9 cellular contexts compared by ENCODE assay signal in genomic region chr16:29029168-29029994, GRCh38. TPM values are rescaled to one million over a fixed set of nuclear protein-coding genes. Genes with fewer than 3 reads are reported as not detected.
DNase-seq lines count a peak whose midpoint lies in the region; ATAC-seq and TF ChIP-seq lines count a peak whose summit lies in the region.
"Had no signal": no experiment of that assay in that cellular context is flagged by ENCODE, and none has a peak within 500 bp of the region (broad histone marks: within the 10 kb centered on the region; RNA-seq: fewer than 3 reads in every experiment).

No MANE protein-coding gene starts in this region.

- H3K36me3 Mint-ChIP-seq in CD4-positive, CD25-positive, alpha-beta regulatory T cell = no peaks in the 10 kb centered on the region

- peak overlapping the region; percentile 44 to 76 (median 65) for H3K27ac Mint-ChIP-seq in CD4-positive, CD25-positive, alpha-beta regulatory T cell

- no peaks in the 10 kb centered on the region for H3K27me3 Mint-ChIP-seq in CD4-positive, CD25-positive, alpha-beta regulatory T cell

- TF ChIP-seq CTCF in epithelial cell of proximal tubule (conservative IDR thresholded peaks at IDR 0.05; ENCODE audit: low read depth, low read length) = no peak

- H3K36me3 ChIP-seq in CD4-positive, CD25-positive, alpha-beta regulatory T cell (ENCODE audit: control insufficient read depth, insufficient read depth, low read length) = no peaks in the 10 kb centered on the region

- H3K4me3 Mint-ChIP-seq in CD4-positive, CD25-positive, alpha-beta regulatory T cell = peak overlapping the region in 1 of 4 donors; percentile 28

- no peak overlapping the region for H3K4me3 ChIP-seq in CD4-positive, CD25-positive, alpha-beta regulatory T cell (ENCODE audit: low read depth, low read length)
- no peak overlapping the region for H3K4me3 ChIP-seq in epithelial cell of proximal tubule (ENCODE audit: low read depth, low read length)

- no peaks in the 10 kb centered on the region for H3K27me3 ChIP-seq in CD4-positive, CD25-positive, alpha-beta regulatory T cell (ENCODE audit: control insufficient read depth, insufficient read depth, low read length)

- H3K4me1 Mint-ChIP-seq in CD4-positive, CD25-positive, alpha-beta regulatory T cell = peaks cover 0 to 36% (median 15%) of the 10 kb centered on the region in 4 donors

- no peaks in the 10 kb centered on the region for H3K9me3 Mint-ChIP-seq in CD4-positive, CD25-positive, alpha-beta regulatory T cell

- ATAC-seq in CD4-positive, CD25-positive, alpha-beta regulatory T cell (ENCODE audit: low read depth in 2 of 2) = peak; percentile 93 to 94
- ATAC-seq in HG03045 (IDR thresholded peaks at IDR 0.05; ENCODE audit: unreplicated experiment) = no peak
- ATAC-seq in GM21717 (IDR thresholded peaks at IDR 0.05; ENCODE audit: unreplicated experiment) = no peak
- ATAC-seq: left colon had no signal

- no peak overlapping the region for H3K27ac ChIP-seq in CD4-positive, CD25-positive, alpha-beta regulatory T cell (ENCODE audit: insufficient read depth, low read length, poor library complexity, severe bottlenecking)

- no peaks in the 10 kb centered on the region for H3K9me3 ChIP-seq in CD4-positive, CD25-positive, alpha-beta regulatory T cell (ENCODE audit: control insufficient read depth in 2 of 2, low read length in 2 of 2)

- H3K4me1 ChIP-seq in CD4-positive, CD25-positive, alpha-beta regulatory T cell (ENCODE audit: control insufficient read depth, insufficient read depth, low read length, poor library complexity, severe bottlenecking) = peaks cover 25% of the 10 kb centered on the region

- peak in 2 of 3 donors; percentile 21 to 66 for DNase-seq in CD4-positive, CD25-positive, alpha-beta regulatory T cell
- peak; percentile 87 for DNase-seq in LHCN-M2 (ENCODE audit: low read depth)
- peak; percentile 66 for DNase-seq in activated CD8-positive, alpha-beta memory T cell treated with anti-CD3 and anti-CD28 coated beads for 1 hour (ENCODE audit: extremely low read depth in 1 of 2, low read depth in 1 of 2)
- peak; percentile 76 for DNase-seq in epithelial cell of proximal tubule (ENCODE audit: low read depth)
- DNase-seq in stimulated activated CD4-positive, alpha-beta T cell treated with anti-CD3 and anti-CD28 coated beads, Interleukin-12 subunit alpha, Interleukin-12 subunit beta, amount 100 ng/mL, for 4 hours = peak; percentile 86
- DNase-seq in middle frontal gyrus (ENCODE audit: extremely low spot score, low spot score) = no peak

RNA-seq across cellular contexts. Expression of gene LAT, which starts 44.5 kb away (rescaled TPM):
- total RNA-seq in CD4-positive, CD25-positive, alpha-beta regulatory T cell = 282 TPM
- polyA plus RNA-seq in CD4-positive, CD25-positive, alpha-beta regulatory T cell = 100 to 1,000 TPM; 287 to 429 (median 317) TPM
- total RNA-seq in LHCN-M2 (2014; rRNA removed) (1.2 and 1.8 TPM in 2 replicates), epithelial cell of proximal tubule (2.0 and 2.1 TPM in 2 replicates)
- 0.40 TPM for polyA plus RNA-seq in LHCN-M2 (2012)

RNA-seq across cellular contexts. Expression of gene SPNS1, which starts 54.8 kb away (rescaled TPM):
- 24.5 TPM for total RNA-seq in CD4-positive, CD25-positive, alpha-beta regulatory T cell
- polyA plus RNA-seq in CD4-positive, CD25-positive, alpha-beta regulatory T cell = 10 to 100 TPM; 22.3 to 32.9 (median 25.2) TPM
- total RNA-seq in LHCN-M2 (2014; rRNA removed) = 23.6 and 26.1 TPM in 2 replicates
- polyA plus RNA-seq in LHCN-M2 (2012) = 33.8 TPM
- 51.7 and 58.1 TPM in 2 replicates for total RNA-seq in epithelial cell of proximal tubule

Comparison
In these comparisons a context has a peak if more than half of its experiments do, and no peak if none do; other contexts are left out.
1. ATAC-seq: peak in CD4-positive, CD25-positive, alpha-beta regulatory T cell (2 of 2); none in HG03045 (single experiment) and GM21717 (single experiment).
2. RNA of gene LAT, which starts 44.5 kb away (total RNA-seq): 282 TPM in CD4-positive, CD25-positive, alpha-beta regulatory T cell (single experiment); 2.0 to 2.1 TPM in epithelial cell of proximal tubule and 1.2 to 1.8 TPM in LHCN-M2; every median in the first group is over 10 times any median in the second.